In the genomic region with DNA sequence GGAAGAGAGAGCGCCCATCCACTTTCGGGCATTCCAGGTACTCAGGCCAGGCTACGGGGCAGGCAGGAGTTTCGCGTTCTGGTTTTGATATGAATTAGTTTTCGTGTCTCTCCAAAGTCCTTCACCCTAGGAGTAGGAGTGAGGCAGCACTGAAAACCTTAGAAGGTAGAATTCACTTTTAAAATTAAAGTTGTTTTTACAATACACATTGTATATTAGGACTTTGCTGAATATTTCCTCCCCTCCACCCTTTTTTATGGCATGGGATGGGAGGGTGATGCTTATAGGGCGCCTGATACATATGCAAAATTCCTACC, we compare ENCODE assay signal across 8 cellular contexts. TPM values are rescaled to one million over a fixed set of nuclear protein-coding genes. Genes with fewer than 3 reads are reported as not detected.
DNase-seq lines count a peak whose midpoint lies in the region; ATAC-seq and TF ChIP-seq lines count a peak whose summit lies in the region.

No MANE protein-coding gene starts in this region.

- H3K27ac ChIP-seq in DND-41 (ENCODE audit: low read length), result peak overlapping the region; percentile 74

- DNase-seq in DND-41, result no peak
- DNase-seq in fibroblast of pulmonary artery (ENCODE audit: low read depth), result no peak
- DNase-seq in progenitor cell of endocrine pancreas (ENCODE audit: low spot score, unreplicated experiment), result no peak
- no peak for DNase-seq in HK-2 (ENCODE audit: unreplicated experiment)
- no peak for DNase-seq in ACHN
- DNase-seq in HUDEP-2 (lab: John Stamatoyannopoulos, UW; ENCODE audit: unreplicated experiment in 76 of 76), result no peak

- H3K4me3 Mint-ChIP-seq in progenitor cell of endocrine pancreas (ENCODE audit: low read depth), result peak overlapping the region; percentile 85

- no peaks in the 10 kb centered on the region for H3K9me3 ChIP-seq in DND-41 (ENCODE audit: insufficient read depth, low read length, severe bottlenecking)

- H3K36me3 Mint-ChIP-seq in progenitor cell of endocrine pancreas (ENCODE audit: insufficient read depth), result no peaks in the 10 kb centered on the region

- TF ChIP-seq CTCF in DND-41 (IDR thresholded peaks at IDR 0.05; ENCODE audit: borderline replicate concordance, extremely low read depth, low read length, poor library complexity, severe bottlenecking) (no peak), fibroblast of pulmonary artery (IDR thresholded peaks at IDR 0.05; ENCODE audit: low read length, missing control alignments) (no peak), progenitor cell of endocrine pancreas (IDR thresholded peaks at IDR 0.05; ENCODE audit: unreplicated experiment) (no peak)

- peaks cover 61% of the 10 kb centered on the region for H3K4me1 ChIP-seq in DND-41 (ENCODE audit: insufficient read depth, low read length)

- H3K79me2 ChIP-seq in DND-41 (ENCODE audit: insufficient read depth, low read length), result peaks cover 58% of the 10 kb centered on the region

- H4K20me1 ChIP-seq in DND-41 (ENCODE audit: insufficient read depth, low read length), result no peaks in the 10 kb centered on the region

- ATAC-seq in DND-41 (ENCODE audit: insufficient read depth, low read depth), result no peak
- peak; percentile 7 for ATAC-seq in SK-N-SH treated with all-trans-retinoic acid at 6 μM for 48 hours
- ATAC-seq in HG02870 (IDR thresholded peaks at IDR 0.05; ENCODE audit: unreplicated experiment), result no peak

- peak overlapping the region; percentile 63 for H3K9ac ChIP-seq in DND-41 (ENCODE audit: low read depth, low read length)

- 0 out of 2 replicates have a peak, but pooled peaks cover 5% of the 10 kb centered on the region for H3K36me3 ChIP-seq in DND-41 (ENCODE audit: insufficient read depth, low read length)

- in situ Hi-C loops in ACHN (cut with HindIII; ENCODE audit: low pct_ligation_motif_present, low pct_unique_long_range_greater_than_20kb, low sequenced_read_pairs), result no loop called here

- H3K4me3 ChIP-seq in DND-41 (ENCODE audit: low read depth in 1 of 2, low read length in 2 of 2) (peak overlapping the region; percentile 31 to 64; a peak in 3 of 4 replicates), fibroblast of pulmonary artery (replicated peaks; ENCODE audit: low read depth, low read length) (peak overlapping the region; percentile 63)

- H3K27me3 Mint-ChIP-seq in progenitor cell of endocrine pancreas, result peaks cover 4% of the 10 kb centered on the region

- no peaks in the 10 kb centered on the region for H3K9me3 Mint-ChIP-seq in progenitor cell of endocrine pancreas (ENCODE audit: low read depth)

- H3K4me2 ChIP-seq in DND-41 (ENCODE audit: insufficient read depth, low read length), result peak overlapping the region; percentile 70

- H2AFZ ChIP-seq in DND-41 (ENCODE audit: low read depth, low read length), result peak overlapping the region; percentile 73

- no peaks in the 10 kb centered on the region for H3K27me3 ChIP-seq in DND-41 (ENCODE audit: insufficient read depth, low read length, poor library complexity)

- H3K27ac Mint-ChIP-seq in progenitor cell of endocrine pancreas, result no peak overlapping the region

- H3K4me1 Mint-ChIP-seq in progenitor cell of endocrine pancreas (ENCODE audit: low read depth), result peaks cover 21% of the 10 kb centered on the region

TF ChIP-seq in SK-N-SH treated with all-trans-retinoic acid at 6 μM for 48 hours, 23 proteins besides CTCF, POLR2A, EP300 and RAD21:
- TF ChIP-seq ZNF70 (CRISPR knock-in tag; IDR thresholded peaks at IDR 0.05) (no peak), PPARA (CRISPR knock-in tag; IDR thresholded peaks at IDR 0.05; ENCODE audit: borderline replicate concordance) (no peak), ISL1 (CRISPR knock-in tag; IDR thresholded peaks at IDR 0.05) (no peak), ZFP30 (CRISPR knock-in tag; IDR thresholded peaks at IDR 0.05) (no peak), ARNTL (CRISPR knock-in tag; IDR thresholded peaks at IDR 0.05; ENCODE audit: borderline replicate concordance, low read depth) (no peak), SNAI2 (CRISPR knock-in tag; IDR thresholded peaks at IDR 0.05) (no peak)
- TF ChIP-seq, protein P1, sequence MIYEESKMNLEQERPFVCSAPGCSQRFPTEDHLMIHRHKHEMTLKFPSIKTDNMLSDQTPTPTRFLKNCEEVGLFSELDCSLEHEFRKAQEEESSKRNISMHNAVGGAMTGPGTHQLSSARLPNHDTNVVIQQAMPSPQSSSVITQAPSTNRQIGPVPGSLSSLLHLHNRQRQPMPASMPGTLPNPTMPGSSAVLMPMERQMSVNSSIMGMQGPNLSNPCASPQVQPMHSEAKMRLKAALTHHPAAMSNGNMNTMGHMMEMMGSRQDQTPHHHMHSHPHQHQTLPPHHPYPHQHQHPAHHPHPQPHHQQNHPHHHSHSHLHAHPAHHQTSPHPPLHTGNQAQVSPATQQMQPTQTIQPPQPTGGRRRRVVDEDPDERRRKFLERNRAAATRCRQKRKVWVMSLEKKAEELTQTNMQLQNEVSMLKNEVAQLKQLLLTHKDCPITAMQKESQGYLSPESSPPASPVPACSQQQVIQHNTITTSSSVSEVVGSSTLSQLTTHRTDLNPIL (CRISPR knock-in tag; IDR thresholded peaks at IDR 0.05; ENCODE audit: low read depth), result no peak
TF ChIP-seq in SK-N-SH treated with all-trans-retinoic acid at 6 μM for 48 hours: peak in this region for 0.

RNA-seq across cellular contexts. Expression of a gene that starts 0.7 kb away (rescaled TPM):
- total RNA-seq in progenitor cell of endocrine pancreas, result 6.4 and 7.8 TPM in 2 replicates

RNA-seq across cellular contexts. Expression of a gene that starts 0.7 kb away (rescaled TPM):
- total RNA-seq in progenitor cell of endocrine pancreas, result 11.0 and 11.8 TPM in 2 replicates
